ENCODE assay signal across 22 cellular contexts in genomic region chr10:121237718-121238117, GRCh38.
DNase-seq lines count a peak whose midpoint lies in the region; ATAC-seq, FAIRE-seq and TF ChIP-seq lines count a peak whose summit lies in the region.
"Had no signal": no experiment of that assay in that cellular context is flagged by ENCODE, and none has a peak within 500 bp of the region (broad histone marks: within the 10 kb centered on the region; RNA-seq: fewer than 3 reads in every experiment).

No MANE protein-coding gene starts in this region.

- H3K4me1 Mint-ChIP-seq in neural crest cell: peaks cover 6% of the 10 kb centered on the region

- H3K79me2 ChIP-seq in K562 (ENCODE audit: control insufficient read depth, insufficient read depth, low read length): no peaks in the 10 kb centered on the region
- H3K79me2 ChIP-seq: parathyroid adenoma had no signal

- 0% methylated on average over 2 of the region's 2 CpGs for WGBS in K562 (ENCODE audit: insufficient coverage, low coverage, missing lambda C conversion rate)

- no peak for FAIRE-seq in K562 (lab: Jason Lieb, UNC)
- FAIRE-seq: GM12878, TTC549 had no signal

- H3K4me2 ChIP-seq in K562 (ENCODE audit: insufficient read depth, low read length): no peak overlapping the region

- no peak overlapping the region for H3K9ac ChIP-seq in K562 (ENCODE audit: insufficient read depth in 1 of 2, low read depth in 2 of 2, low read length in 2 of 2)
- H3K9ac ChIP-seq: parathyroid adenoma had no signal

- H3K36me3 ChIP-seq in BE2C: no peaks in the 10 kb centered on the region
- no peaks in the 10 kb centered on the region for H3K36me3 ChIP-seq in K562 (ENCODE audit: control insufficient read depth, insufficient read depth, low read length)

- H3K27ac Mint-ChIP-seq in neural crest cell (ENCODE audit: unreplicated experiment): no peak overlapping the region
- H3K27ac Mint-ChIP-seq: activated naive CD4-positive, alpha-beta T cell treated with anti-CD3 and anti-CD28 coated beads for 36 hours; CD4-positive, alpha-beta T cell; natural killer cell treated with Interleukin-12 subunit alpha and Interleukin-12 subunit beta and Interleukin-15 and Interleukin-18, amount 100 ng/mL, for 72 hours had no signal

- H3K9me3 ChIP-seq in BE2C: no peaks in the 10 kb centered on the region
- H3K9me3 ChIP-seq in K562 (replicated peaks; ENCODE audit: control insufficient read depth, insufficient read depth, low read depth, low read length): no peaks in the 10 kb centered on the region

- H3K27me3 ChIP-seq in BE2C (no peaks in the 10 kb centered on the region), K562 (ENCODE audit: control insufficient read depth in 2 of 2, insufficient read depth in 2 of 2, low read length in 2 of 2) (no peaks in the 10 kb centered on the region)

- H3K4me3 ChIP-seq in BE2C (ENCODE audit: low read depth, low read length) (no peak overlapping the region), K562 (no peak overlapping the region)
- H3K4me3 ChIP-seq: GM12878 had no signal

- POLR2A ChIA-PET in K562 (lab: Yijun Ruan, JAX): interaction anchor here (0.7 kb wide), 1 partner anchor 49 kb away, joined by 3 read pairs; no protein-coding TSS in a partner anchor

- no peaks in the 10 kb centered on the region for H4K20me1 ChIP-seq in K562 (replicated peaks; ENCODE audit: control insufficient read depth, insufficient read depth, low read length)

- intact Hi-C loops in K562 (cut with micrococcal nuclease): no loop called here

- no peak overlapping the region for H3K4me3 Mint-ChIP-seq in neural crest cell
- H3K4me3 Mint-ChIP-seq: activated naive CD4-positive, alpha-beta T cell treated with anti-CD3 and anti-CD28 coated beads for 36 hours; activated T-cell treated with anti-CD3 and anti-CD28 coated beads, Interleukin-2, amount 50 U/mL, for 4 hours; CD4-positive, alpha-beta T cell; natural killer cell treated with Interleukin-12 subunit alpha and Interleukin-12 subunit beta and Interleukin-15 and Interleukin-18, amount 100 ng/mL, for 72 hours had no signal

- CTCF ChIA-PET in K562 (lab: Yijun Ruan, JAX; ENCODE audit: low intra/inter-chr PET ratio): no interaction called here

- TF ChIP-seq POLR2A in K562 (conservative IDR thresholded peaks at IDR 0.05): no peak

- ATAC-seq in K562: no peak
- no peak for ATAC-seq in GM18909 (IDR thresholded peaks at IDR 0.05; ENCODE audit: poor library complexity, unreplicated experiment)
- ATAC-seq in GM21576 (IDR thresholded peaks at IDR 0.05; ENCODE audit: unreplicated experiment): no peak
- ATAC-seq: activated T-cell treated with anti-CD3 and anti-CD28 coated beads, Interleukin-2, amount 50 U/mL, for 4 hours; GM12878; left cardiac atrium; natural killer cell treated with Interleukin-12 subunit alpha and Interleukin-12 subunit beta and Interleukin-15 and Interleukin-18, amount 100 ng/mL, for 72 hours; sciatic nerve had no signal

- no peaks in the 10 kb centered on the region for H3K4me1 ChIP-seq in BE2C
- H3K4me1 ChIP-seq in K562 (replicated peaks in 1 of 2; ENCODE audit: control insufficient read depth in 2 of 2, insufficient read depth in 2 of 2, low read length in 2 of 2): no peaks in the 10 kb centered on the region

- H3K36me3 Mint-ChIP-seq in neural crest cell (ENCODE audit: low read depth): peaks cover 4% of the 10 kb centered on the region
- H3K36me3 Mint-ChIP-seq: natural killer cell treated with Interleukin-12 subunit alpha and Interleukin-12 subunit beta and Interleukin-15 and Interleukin-18, amount 100 ng/mL, for 72 hours had no signal

- peak; percentile 37 for TF ChIP-seq CTCF in BE2C (IDR thresholded peaks at IDR 0.05; ENCODE audit: low read depth, low read length)
- no peak for TF ChIP-seq CTCF in K562 (IDR thresholded peaks at IDR 0.05 in 2 of 3, conservative IDR thresholded peaks at IDR 0.05 in 1 of 3; ENCODE audit: insufficient read depth in 2 of 3, low read depth in 1 of 3, low read length in 3 of 3)
- TF ChIP-seq CTCF in neural crest cell (conservative IDR thresholded peaks at IDR 0.05): peak; percentile 43

- H3K27me3 Mint-ChIP-seq in neural crest cell (ENCODE audit: low read depth): no peaks in the 10 kb centered on the region
- H3K27me3 Mint-ChIP-seq: CD4-positive, alpha-beta T cell; natural killer cell treated with Interleukin-12 subunit alpha and Interleukin-12 subunit beta and Interleukin-15 and Interleukin-18, amount 100 ng/mL, for 72 hours had no signal

- H3K9me3 Mint-ChIP-seq in neural crest cell: peaks cover 12% of the 10 kb centered on the region

- BruUV-seq in K562 (replicated peaks; lab: Mats Ljungman, UMichigan): no TSS peak

- in situ Hi-C loops in K562 (cut with MboI): no loop called here

- DNase-seq in BE2C (no peak), K562 (ENCODE audit: extremely low read depth in 1 of 4, low spot score in 3 of 4) (peak in 3 of 4 experiments; percentile 5 to 10 (median 8)), neural crest cell (ENCODE audit: low read depth, low spot score) (no peak), NCI-H2227 (lab: John Stamatoyannopoulos, UW; ENCODE audit: unreplicated experiment) (no peak)
- no peak for DNase-seq in activated CD4-positive, alpha-beta T cell treated with anti-CD3 and anti-CD28 coated beads, Interleukin-2, amount 50 U/mL, for 48 hours
- DNase-seq: activated naive CD4-positive, alpha-beta T cell treated with anti-CD3 and anti-CD28 coated beads for 36 hours; activated T-cell treated with anti-CD3 and anti-CD28 coated beads, Interleukin-2, amount 50 U/mL, for 4 hours; amniotic stem cell; CD4-positive, alpha-beta T cell; cortex of kidney; GF-D8; left cardiac atrium; NCI-H1417 treated with DMSO at 0.1 percent for 48 hours; SHP77 treated with DMSO at 0.1 percent for 48 hours had no signal

- TF ChIP-seq EP300 in Ishikawa (IDR thresholded peaks at IDR 0.05; ENCODE audit: borderline replicate concordance): no peak
- no peak for TF ChIP-seq EP300 in K562 (IDR thresholded peaks at IDR 0.05; ENCODE audit: low read length)

- peak; percentile 17; the same call in 1 of the 2 replicates for TF ChIP-seq RAD21 in Ishikawa (IDR thresholded peaks at IDR 0.05; ENCODE audit: low read depth)
- no peak for TF ChIP-seq RAD21 in K562 (CRISPR knock-in tag; conservative IDR thresholded peaks at IDR 0.05 in 1 of 2, IDR thresholded peaks at IDR 0.05 in 1 of 2)

- no peak overlapping the region for H2AFZ ChIP-seq in K562 (ENCODE audit: low read depth, low read length)
- H2AFZ ChIP-seq: parathyroid adenoma had no signal

- H3K27ac ChIP-seq in K562 (ENCODE audit: extremely low read depth, low read depth, low read length): no peak overlapping the region
- H3K27ac ChIP-seq: parathyroid adenoma had no signal

- H3K9me1 ChIP-seq in K562 (ENCODE audit: control insufficient read depth, insufficient read depth, low read length): no peaks in the 10 kb centered on the region

TF ChIP-seq in Ishikawa, 13 proteins besides CTCF, POLR2A, EP300 and RAD21 (continues in another document):
- no peak for TF ChIP-seq USF1 (IDR thresholded peaks at IDR 0.05)

TF ChIP-seq in K562, 482 proteins besides CTCF, POLR2A, EP300 and RAD21:
- TF ChIP-seq KLF6 (CRISPR knock-in tag; IDR thresholded peaks at IDR 0.05; ENCODE audit: borderline replicate concordance) (no peak), ZNF655 (CRISPR knock-in tag; IDR thresholded peaks at IDR 0.05) (no peak), HLTF (IDR thresholded peaks at IDR 0.05) (no peak), RCOR1 (IDR thresholded peaks at IDR 0.05; ENCODE audit: borderline replicate concordance in 1 of 2, low read depth in 2 of 2, low read length in 2 of 2) (no peak), ESRRA (IDR thresholded peaks at IDR 0.05; ENCODE audit: borderline replicate concordance, low read depth) (no peak), FOXA1 (IDR thresholded peaks at IDR 0.05; ENCODE audit: borderline replicate concordance) (no peak), THRAP3 (IDR thresholded peaks at IDR 0.05; ENCODE audit: borderline replicate concordance) (no peak), JUNB (CRISPR knock-in tag; conservative IDR thresholded peaks at IDR 0.05) (no peak), CBX5 (IDR thresholded peaks at IDR 0.05; ENCODE audit: borderline replicate concordance, low read depth) (no peak), MAX (CRISPR knock-in tag; IDR thresholded peaks at IDR 0.05) (no peak), ZNF384 (IDR thresholded peaks at IDR 0.05; ENCODE audit: low read depth, low read length) (no peak), CREBBP (IDR thresholded peaks at IDR 0.05; ENCODE audit: low read depth, low read length) (no peak)
- TF ChIP-seq, protein P1, sequence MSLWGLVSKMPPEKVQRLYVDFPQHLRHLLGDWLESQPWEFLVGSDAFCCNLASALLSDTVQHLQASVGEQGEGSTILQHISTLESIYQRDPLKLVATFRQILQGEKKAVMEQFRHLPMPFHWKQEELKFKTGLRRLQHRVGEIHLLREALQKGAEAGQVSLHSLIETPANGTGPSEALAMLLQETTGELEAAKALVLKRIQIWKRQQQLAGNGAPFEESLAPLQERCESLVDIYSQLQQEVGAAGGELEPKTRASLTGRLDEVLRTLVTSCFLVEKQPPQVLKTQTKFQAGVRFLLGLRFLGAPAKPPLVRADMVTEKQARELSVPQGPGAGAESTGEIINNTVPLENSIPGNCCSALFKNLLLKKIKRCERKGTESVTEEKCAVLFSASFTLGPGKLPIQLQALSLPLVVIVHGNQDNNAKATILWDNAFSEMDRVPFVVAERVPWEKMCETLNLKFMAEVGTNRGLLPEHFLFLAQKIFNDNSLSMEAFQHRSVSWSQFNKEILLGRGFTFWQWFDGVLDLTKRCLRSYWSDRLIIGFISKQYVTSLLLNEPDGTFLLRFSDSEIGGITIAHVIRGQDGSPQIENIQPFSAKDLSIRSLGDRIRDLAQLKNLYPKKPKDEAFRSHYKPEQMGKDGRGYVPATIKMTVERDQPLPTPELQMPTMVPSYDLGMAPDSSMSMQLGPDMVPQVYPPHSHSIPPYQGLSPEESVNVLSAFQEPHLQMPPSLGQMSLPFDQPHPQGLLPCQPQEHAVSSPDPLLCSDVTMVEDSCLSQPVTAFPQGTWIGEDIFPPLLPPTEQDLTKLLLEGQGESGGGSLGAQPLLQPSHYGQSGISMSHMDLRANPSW (CRISPR knock-in tag; IDR thresholded peaks at IDR 0.05): no peak

Comparison
In these comparisons a context has a peak if more than half of its experiments do, and no peak if none do; other contexts are left out.
1. DNase-seq: peak in K562 (3 of 4); none in BE2C (single experiment), neural crest cell (single experiment), NCI-H2227 (single experiment) and activated CD4-positive, alpha-beta T cell treated with anti-CD3 and anti-CD28 coated beads, Interleukin-2, amount 50 U/mL, for 48 hours (0 of 2).
2. CTCF ChIP-seq: peak in BE2C (single experiment) and neural crest cell (single experiment); none in K562 (0 of 3).